In genomic region chr22:44331881-44332714, GRCh38 we compare ENCODE assay signal across 7 cellular contexts. TPM values are rescaled to one million over a fixed set of nuclear protein-coding genes. Genes with fewer than 3 reads are reported as not detected.
A peak's percentile ranks its signal among the peaks of the same experiment; 100 is the strongest.
DNase-seq lines count a peak whose midpoint lies in the region; ATAC-seq, FAIRE-seq and TF ChIP-seq lines count a peak whose summit lies in the region.

No MANE protein-coding gene starts in this region.

- no peak overlapping the region for H2AFZ ChIP-seq in endothelial cell of umbilical vein (ENCODE audit: low read depth, low read length)

- POLR2A ChIA-PET in endothelial cell of umbilical vein (lab: Charles Lee), result interaction anchor here (0.7 kb wide), 1 partner anchor 1201 kb away, joined by 3 read pairs; no protein-coding TSS in a partner anchor

- no peaks in the 10 kb centered on the region for H4K20me1 ChIP-seq in endothelial cell of umbilical vein (replicated peaks; ENCODE audit: control insufficient read depth, extremely low read depth, insufficient read depth, low read length)

- peaks cover 29% of the 10 kb centered on the region in 2 experiments for H3K27me3 ChIP-seq in endothelial cell of umbilical vein (ENCODE audit: control insufficient read depth in 2 of 2, insufficient read depth in 2 of 2, low read length in 2 of 2)
- H3K27me3 ChIP-seq in pancreas, result peaks cover 0 to 11% (median 2%) of the 10 kb centered on the region in 4 donors
- H3K27me3 ChIP-seq in tibial artery, result peaks cover 0 to 60% of the 10 kb centered on the region in 2 donors

- H3K9me3 ChIP-seq in endothelial cell of umbilical vein (replicated peaks; ENCODE audit: control insufficient read depth, insufficient read depth, low read length), result no peaks in the 10 kb centered on the region
- H3K9me3 ChIP-seq in pancreas, result no peaks in the 10 kb centered on the region
- H3K9me3 ChIP-seq in tibial artery, result no peaks in the 10 kb centered on the region

- no peak for TF ChIP-seq POLR2A in endothelial cell of umbilical vein (IDR thresholded peaks at IDR 0.05; ENCODE audit: low read depth, low read length)

- H3K4me1 ChIP-seq in endothelial cell of umbilical vein (ENCODE audit: control insufficient read depth, extremely low read depth, insufficient read depth, low read length), result no peaks in the 10 kb centered on the region
- H3K4me1 ChIP-seq in pancreas, result no peaks in the 10 kb centered on the region
- peaks cover 0 to 14% (median 10%) of the 10 kb centered on the region in 4 donors for H3K4me1 ChIP-seq in tibial artery

- TF ChIP-seq CTCF in endothelial cell of umbilical vein (IDR thresholded peaks at IDR 0.05; ENCODE audit: extremely low read depth in 1 of 2, insufficient read depth in 1 of 2, low read depth in 1 of 2, low read length in 2 of 2) (no peak), pancreas (IDR thresholded peaks at IDR 0.05) (no peak), tibial artery (IDR thresholded peaks at IDR 0.05) (no peak)

- no peak overlapping the region for H3K9ac ChIP-seq in endothelial cell of umbilical vein (replicated peaks; ENCODE audit: extremely low read depth, insufficient read depth, low read length)

- FAIRE-seq in endothelial cell of umbilical vein (lab: Jason Lieb, UNC) (no peak), pancreas (lab: Jason Lieb, UNC) (no peak)

- H3K27ac ChIP-seq in endothelial cell of umbilical vein (ENCODE audit: insufficient read depth, low read depth, low read length) (no peak overlapping the region), pancreas (no peak overlapping the region), tibial artery (no peak overlapping the region)

- H3K9me1 ChIP-seq in endothelial cell of umbilical vein (replicated peaks; ENCODE audit: control insufficient read depth, extremely low read depth, insufficient read depth, low read length), result no peaks in the 10 kb centered on the region

- WGBS in pancreas, 2 donors, result 7 to 13% methylated on average over 21 to 55 of the region's 55 CpGs

- BruUV-seq in endothelial cell of umbilical vein (replicated peaks; lab: Mats Ljungman, UMichigan), result no TSS peak

- H3K4me2 ChIP-seq in endothelial cell of umbilical vein (ENCODE audit: insufficient read depth, low read length), result no peak overlapping the region

- H3K79me2 ChIP-seq in endothelial cell of umbilical vein (ENCODE audit: control insufficient read depth, insufficient read depth, low read length), result no peaks in the 10 kb centered on the region

- dilution Hi-C loops in endothelial cell of umbilical vein (cut with MboI; ENCODE audit: extremely low pct_ligation_motif_present, low sequenced_read_pairs), result no loop called here

- intact Hi-C loops in endothelial cell of umbilical vein (cut with micrococcal nuclease), result no loop called here
- intact Hi-C loops in pancreas (cut with DNase I), result no loop called here
- intact Hi-C loops in tibial artery (cut with DNase I; ENCODE audit: low total_unique reads), result no loop called here

- peak in 3 of 4 donors; percentile 41 to 52 (median 48) for ATAC-seq in pancreas
- ATAC-seq in GM21529 (IDR thresholded peaks at IDR 0.05; ENCODE audit: unreplicated experiment), result no peak
- ATAC-seq in GM19463 (IDR thresholded peaks at IDR 0.05; ENCODE audit: unreplicated experiment), result no peak

- H3K4me3 ChIP-seq in endothelial cell of umbilical vein (replicated peaks in 1 of 3; ENCODE audit: insufficient read depth in 1 of 3, low read depth in 1 of 3, low read length in 3 of 3) (no peak overlapping the region), pancreas (no peak overlapping the region), tibial artery (peak overlapping the region in 1 of 2 donors; percentile 32)

- DNase-seq in EL, result peak; percentile 29
- DNase-seq in NCI-H2196 (lab: John Stamatoyannopoulos, UW; ENCODE audit: unreplicated experiment), result peak; percentile 41
- no peak for DNase-seq in endothelial cell of umbilical vein (ENCODE audit: low read depth, low spot score)
- peak in 1 of 6 donors; percentile 65 for DNase-seq in pancreas
- no peak for DNase-seq in tibial artery

- CTCF ChIA-PET in endothelial cell of umbilical vein (lab: Charles Lee), result interaction anchor here (0.9 kb wide), 1 partner anchor 16 kb away, joined by 4 read pairs; no protein-coding TSS in a partner anchor

- H3K36me3 ChIP-seq in endothelial cell of umbilical vein (ENCODE audit: control insufficient read depth in 2 of 2, extremely low read depth in 1 of 2, insufficient read depth in 2 of 2, low read length in 2 of 2) (no peaks in the 10 kb centered on the region), pancreas (no peaks in the 10 kb centered on the region), tibial artery (no peaks in the 10 kb centered on the region)

TF ChIP-seq in endothelial cell of umbilical vein, 7 proteins besides CTCF, POLR2A, EP300 and RAD21:
- TF ChIP-seq EZH2 (IDR thresholded peaks at IDR 0.05; ENCODE audit: borderline replicate concordance, low read depth, low read length, severe bottlenecking) (peak; percentile 21), FOS (IDR thresholded peaks at IDR 0.05; ENCODE audit: borderline replicate concordance, insufficient read depth, low read length) (no peak)

RNA-seq across cellular contexts. Expression of gene SHISAL1, which starts 19.3 kb away (rescaled TPM):
- total RNA-seq in endothelial cell of umbilical vein (0.07 and 0.09 TPM in 2 replicates), pancreas (1 to 10 TPM in 1 of 6 donors, under 1 TPM in 5; 0.35 to 1.3 (median 0.47) TPM)
- polyA plus RNA-seq in endothelial cell of umbilical vein (0.01 TPM in 1 of 2 replicates, not detected in the other), pancreas (under 1 TPM; 0.87 to 0.99 TPM)
- 0.01 and 0.03 TPM in 2 replicates for polyA plus RNA-seq in endothelial cell of umbilical vein (2011; cell fraction: cytosol; rRNA removed)
- 0.03 TPM in 1 of 2 replicates, not detected in the other for polyA plus RNA-seq in endothelial cell of umbilical vein (2011; cell fraction: nucleus; rRNA removed)
- 0.05 and 0.12 TPM in 2 replicates for polyA plus RNA-seq in endothelial cell of umbilical vein (2012)
- polyA minus RNA-seq in endothelial cell of umbilical vein, result not detected in 2 replicates
- 7.7 TPM for polyA minus RNA-seq in endothelial cell of umbilical vein (2011; cell fraction: cytosol; rRNA and poly(A)+ RNA removed)
- polyA minus RNA-seq in endothelial cell of umbilical vein (2011; cell fraction: nucleus; rRNA and poly(A)+ RNA removed), result not detected in 2 replicates

Comparison
In these comparisons a context has a peak if more than half of its experiments do, and no peak if none do; other contexts are left out.
1. DNase-seq: peak in EL (single experiment) and NCI-H2196 (single experiment); none in endothelial cell of umbilical vein (single experiment) and tibial artery (0 of 2).
2. ATAC-seq: peak in pancreas (3 of 4); none in GM21529 (single experiment) and GM19463 (single experiment).